Comparison of ENCODE assay signal across 1 cellular context in the genomic region with DNA sequence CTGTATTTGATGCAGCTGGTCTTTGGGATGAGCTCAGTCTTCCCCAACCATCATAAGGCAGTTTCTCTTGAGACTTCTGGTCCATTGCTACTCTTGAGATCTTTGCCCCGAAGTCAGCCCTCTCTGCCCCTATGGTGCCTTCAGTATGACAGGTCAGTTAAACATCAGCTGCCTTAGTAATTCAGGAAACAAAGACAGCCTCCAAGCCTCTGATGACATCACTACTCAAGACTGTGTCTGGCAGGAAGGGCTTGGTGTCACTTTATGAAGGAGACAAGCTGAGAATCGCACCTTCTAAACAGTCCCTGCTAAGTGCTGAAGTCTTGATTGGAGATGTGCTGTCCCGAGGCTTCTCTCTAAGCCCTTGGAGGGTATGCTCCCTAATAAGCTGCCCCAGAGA.
TF ChIP-seq lines count a peak whose summit lies in the region.

No MANE protein-coding gene starts in this region.

TF ChIP-seq in SK-N-SH, 30 proteins besides CTCF, POLR2A, EP300 and RAD21 (continued from another document):
- TF ChIP-seq, protein P1, sequence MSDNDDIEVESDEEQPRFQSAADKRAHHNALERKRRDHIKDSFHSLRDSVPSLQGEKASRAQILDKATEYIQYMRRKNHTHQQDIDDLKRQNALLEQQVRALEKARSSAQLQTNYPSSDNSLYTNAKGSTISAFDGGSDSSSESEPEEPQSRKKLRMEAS (IDR thresholded peaks at IDR 0.05; ENCODE audit: low read depth), result no peak
- TF ChIP-seq, protein P2, sequence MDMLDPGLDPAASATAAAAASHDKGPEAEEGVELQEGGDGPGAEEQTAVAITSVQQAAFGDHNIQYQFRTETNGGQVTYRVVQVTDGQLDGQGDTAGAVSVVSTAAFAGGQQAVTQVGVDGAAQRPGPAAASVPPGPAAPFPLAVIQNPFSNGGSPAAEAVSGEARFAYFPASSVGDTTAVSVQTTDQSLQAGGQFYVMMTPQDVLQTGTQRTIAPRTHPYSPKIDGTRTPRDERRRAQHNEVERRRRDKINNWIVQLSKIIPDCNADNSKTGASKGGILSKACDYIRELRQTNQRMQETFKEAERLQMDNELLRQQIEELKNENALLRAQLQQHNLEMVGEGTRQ (IDR thresholded peaks at IDR 0.05; ENCODE audit: borderline replicate concordance, low read depth, low read length), result no peak
- TF ChIP-seq JUND (IDR thresholded peaks at IDR 0.05) (peak; percentile 61), SIN3A (IDR thresholded peaks at IDR 0.05; ENCODE audit: borderline replicate concordance, low read depth, low read length) (0 out of 2 replicates have a peak, but pooled peaks have one; percentile 15)
TF ChIP-seq in SK-N-SH: peak in this region for 6.
